8 cellular contexts compared by ENCODE assay signal in the genomic region with DNA sequence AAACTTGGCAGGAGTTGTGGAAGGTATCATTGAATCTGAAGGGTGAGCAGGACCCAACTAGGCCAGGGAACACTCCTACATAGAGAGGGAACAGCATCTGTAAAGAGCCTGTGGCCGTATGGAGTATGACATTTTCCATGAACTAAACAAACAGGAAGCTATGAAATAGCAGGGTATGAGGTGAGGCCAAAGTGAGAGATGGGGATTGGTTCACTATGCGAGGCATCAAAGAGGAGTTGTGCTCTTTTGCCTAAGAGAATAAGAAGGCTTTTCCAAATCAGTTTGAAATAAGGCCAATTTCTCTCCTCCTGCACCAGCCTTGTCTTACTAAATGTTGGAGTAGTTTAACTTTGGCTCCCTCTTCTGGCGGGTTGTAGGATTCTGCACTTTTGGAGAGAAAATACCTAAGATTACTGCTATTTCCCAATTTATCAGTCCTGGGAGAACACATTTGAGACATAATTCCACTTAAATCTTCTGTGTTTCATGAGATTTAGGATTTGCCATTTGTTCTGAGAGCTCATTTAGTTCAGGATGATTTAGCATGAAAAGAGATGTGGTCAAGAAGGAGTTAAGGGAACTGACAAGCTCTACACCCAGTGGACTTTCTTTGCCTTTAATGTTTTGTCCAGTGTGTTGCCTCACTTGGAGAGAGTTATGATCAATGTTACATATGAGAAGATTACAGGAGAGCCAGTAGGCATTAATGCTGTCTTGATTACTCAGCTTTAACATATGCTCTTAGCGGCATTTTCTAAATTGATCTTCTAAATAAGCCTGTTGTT. TPM values are rescaled to one million over a fixed set of nuclear protein-coding genes. Genes with fewer than 3 reads are reported as not detected.
DNase-seq lines count a peak whose midpoint lies in the region; ATAC-seq and TF ChIP-seq lines count a peak whose summit lies in the region.

No MANE protein-coding gene starts in this region.

- H3K79me2 ChIP-seq in GM23248 (ENCODE audit: insufficient read depth) = no peaks in the 10 kb centered on the region

- H3K36me3 ChIP-seq in GM23248 (ENCODE audit: low read depth) (no peaks in the 10 kb centered on the region), mucosa of descending colon (ENCODE audit: low read depth) (no peaks in the 10 kb centered on the region)

- H3K27me3 Mint-ChIP-seq in endothelial cell (ENCODE audit: unreplicated experiment) = peaks cover 3% of the 10 kb centered on the region

- H3K4me1 Mint-ChIP-seq in endothelial cell (ENCODE audit: unreplicated experiment) = no peaks in the 10 kb centered on the region

- no peaks in the 10 kb centered on the region for H3K27me3 ChIP-seq in GM23248 (replicated peaks; ENCODE audit: insufficient read depth)

- H3K4me1 ChIP-seq in GM23248 (ENCODE audit: insufficient read depth) (no peaks in the 10 kb centered on the region), mucosa of descending colon (ENCODE audit: low read depth) (peaks cover 6% of the 10 kb centered on the region)

- no peak overlapping the region for H3K27ac Mint-ChIP-seq in endothelial cell (ENCODE audit: unreplicated experiment)

- DNase-seq in AG10803 (ENCODE audit: low read depth) (peak; percentile 81), GM23248 (peak; percentile 73), NCI-H226 (peak; percentile 42), endothelial cell (ENCODE audit: low spot score) (peak; percentile 49), mucosa of descending colon (peak in 1 of 3 donors; percentile 81), substantia nigra (lab: John Stamatoyannopoulos, UW) (peak in 23 of 49 donors; percentile 8 to 77 (median 27))
- DNase-seq in activated CD4-positive, alpha-beta T cell treated with anti-CD3 and anti-CD28 coated beads, Interleukin-2, amount 50 U/mL, for 4 hours = peak; percentile 43 to 47

- TF ChIP-seq CTCF in AG10803 (conservative IDR thresholded peaks at IDR 0.05; ENCODE audit: low read length) = peak; percentile 92
- peak; percentile 83 for TF ChIP-seq CTCF in endothelial cell (IDR thresholded peaks at IDR 0.05; ENCODE audit: unreplicated experiment)
- peak; percentile 41 for TF ChIP-seq CTCF in mucosa of descending colon (IDR thresholded peaks at IDR 0.05)

- H3K4me3 ChIP-seq in AG10803 (ENCODE audit: low read length) = no peak overlapping the region
- no peak overlapping the region for H3K4me3 ChIP-seq in GM23248
- no peak overlapping the region for H3K4me3 ChIP-seq in mucosa of descending colon

- no peaks in the 10 kb centered on the region for H3K9me3 Mint-ChIP-seq in endothelial cell (ENCODE audit: unreplicated experiment)

- no peak overlapping the region for H2AFZ ChIP-seq in GM23248

- no peaks in the 10 kb centered on the region for H3K36me3 Mint-ChIP-seq in endothelial cell (ENCODE audit: low read depth, unreplicated experiment)

- 43 to 47% methylated on average over 4 of the region's 4 CpGs for WGBS in GM23248 (ENCODE audit: low coverage in 1 of 2, low lambda C conversion rate in 2 of 2, missing lambda C conversion rate in 2 of 2), 2 experiments

- H3K4me2 ChIP-seq in GM23248 (ENCODE audit: unreplicated experiment) = no peak overlapping the region

- in situ Hi-C loops in GM23248 (cut with MboI) = loop anchor here (10.0 kb wide), 1 partner anchor 469 kb away; no protein-coding TSS in a partner anchor

- H3F3A ChIP-seq in GM23248 (ENCODE audit: insufficient read depth) = no peaks in the 10 kb centered on the region

- H4K20me1 ChIP-seq in GM23248 (ENCODE audit: insufficient read depth) = no peaks in the 10 kb centered on the region

- no peaks in the 10 kb centered on the region for H3K9me2 ChIP-seq in GM23248 (ENCODE audit: insufficient read depth)

- ATAC-seq in mucosa of descending colon (peak; percentile 43), HG03159 (IDR thresholded peaks at IDR 0.05; ENCODE audit: unreplicated experiment) (no peak)

- no peak overlapping the region for H3K4me3 Mint-ChIP-seq in endothelial cell (ENCODE audit: unreplicated experiment)

- H3K9me3 ChIP-seq in GM23248 (ENCODE audit: low read depth) (no peaks in the 10 kb centered on the region), mucosa of descending colon (no peaks in the 10 kb centered on the region)

- H3K27ac ChIP-seq in GM23248 (no peak overlapping the region), substantia nigra (ENCODE audit: low read depth, low read length, poor library complexity, severe bottlenecking) (peak overlapping the region; percentile 1)

- no peak overlapping the region for H3K9ac ChIP-seq in GM23248

- intact Hi-C loops in mucosa of descending colon (cut with DNase I, micrococcal nuclease) = loop anchor here (5.0 to 10.0 kb wide), 2 partner anchors 242 to 469 kb away; no protein-coding TSS in a partner anchor

RNA-seq across cellular contexts. Expression of a gene that starts 55.4 kb away (rescaled TPM):
- 2.3 and 4.3 TPM in 2 replicates for total RNA-seq in GM23248 (2014; rRNA removed; shearing (Covaris generic))
- 2.3 TPM in 2 replicates for polyA plus RNA-seq in GM23248 (2016; fragmentation: Nextera tagmentation; extraction: Ambion mirVana)
- total RNA-seq in endothelial cell (ENCODE audit: unreplicated experiment) = 13.1 TPM
- 10 to 100 TPM; 13.7 to 32.6 (median 20.7) TPM for total RNA-seq in mucosa of descending colon

Comparison
In these comparisons a context has a peak if more than half of its experiments do, and no peak if none do; other contexts are left out.
1. CTCF ChIP-seq: peak in every context shown above with its lines; median percentile 92 in AG10803; 83 in endothelial cell; 41 in mucosa of descending colon.